In the genomic region with DNA sequence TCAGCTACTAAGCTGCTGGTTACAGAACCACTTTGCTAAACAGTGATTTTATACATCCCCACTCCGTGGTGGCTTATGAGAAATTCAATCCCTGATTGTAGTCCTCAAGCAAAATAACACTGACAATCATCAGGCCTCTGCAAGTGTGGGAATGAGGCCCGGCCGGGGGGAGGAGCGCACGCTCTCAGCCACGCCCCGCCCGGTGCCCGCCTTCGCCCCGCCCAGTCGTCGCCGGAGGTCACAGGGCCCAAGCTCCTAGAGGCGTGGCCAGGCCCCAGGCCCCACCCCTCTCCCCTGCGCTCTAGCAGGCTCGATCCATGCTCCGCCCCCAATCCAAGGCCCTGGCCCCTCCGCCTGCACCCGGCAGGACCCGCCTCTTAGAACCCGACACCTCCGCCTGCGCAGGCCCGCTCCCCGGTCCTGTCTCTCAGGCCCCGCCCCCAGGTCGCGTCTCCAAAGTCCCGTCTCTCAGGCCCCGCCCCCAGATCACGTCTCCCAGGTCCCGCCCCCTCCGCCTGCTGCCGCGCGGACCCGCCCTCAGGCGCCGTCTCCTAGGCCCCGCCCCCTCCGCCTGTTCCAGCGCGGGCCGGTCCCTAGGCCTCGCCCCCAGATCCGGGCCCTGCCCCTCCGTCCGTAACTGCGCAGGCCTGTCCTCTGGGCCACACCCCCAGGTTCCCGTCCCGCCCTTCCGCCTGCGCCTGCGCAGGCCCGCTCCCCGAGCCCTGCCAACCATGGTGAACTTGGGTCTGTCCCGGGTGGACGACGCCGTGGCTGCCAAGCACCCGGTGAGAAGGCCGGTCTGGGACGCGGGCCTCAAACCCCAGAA, we compare ENCODE assay signal across 8 cellular contexts. TPM values are rescaled to one million over a fixed set of nuclear protein-coding genes. Genes with fewer than 3 reads are reported as not detected.
DNase-seq lines count a peak whose midpoint lies in the region; ATAC-seq and TF ChIP-seq lines count a peak whose summit lies in the region.

Gene TMEM141, plus strand, starts transcription at position 705 of the 826 bp plus-strand sequence. Its CDS starts 27 bp downstream, at position 732.

- DNase-seq in NCI-H1105 (lab: John Stamatoyannopoulos, UW) = peak; percentile 99
- DNase-seq in SKM-1 treated with dmso at 0.1 percent for 144 hours (lab: John Stamatoyannopoulos, UW; ENCODE audit: unreplicated experiment) = peak; percentile 98
- DNase-seq in glomerular visceral epithelial cell (ENCODE audit: extremely low spot score) = peak; percentile 100
- peak; percentile 100 for DNase-seq in osteoblast (ENCODE audit: insufficient read length, low spot score, missing footprints)
- peak; percentile 100 for DNase-seq in thoracic aorta (ENCODE audit: low spot score)

- H4K20me1 ChIP-seq in osteoblast (ENCODE audit: insufficient read depth, low read length) = peaks cover 18% of the 10 kb centered on the region

- H3K27ac ChIP-seq in osteoblast (ENCODE audit: low read depth, low read length) (peak within 1 kb of the TSS; percentile 68), thoracic aorta (peak within 1 kb of the TSS; percentile 75 to 83)

- peak within 1 kb of the TSS; percentile 85 for H2AFZ ChIP-seq in osteoblast (ENCODE audit: low read length)

- peak within 1 kb of the TSS; percentile 72 for H3K4me3 ChIP-seq in GM08714 (ENCODE audit: low read length)
- H3K4me3 ChIP-seq in osteoblast (ENCODE audit: insufficient read depth, low read length) = peak within 1 kb of the TSS; percentile 97
- H3K4me3 ChIP-seq in thoracic aorta = peak within 1 kb of the TSS; percentile 93

- peaks cover 11% of the 10 kb centered on the region for H3K79me2 ChIP-seq in osteoblast (ENCODE audit: insufficient read depth, low read length)

- peak within 1 kb of the TSS; percentile 86 for H3K27ac Mint-ChIP-seq in activated naive CD8-positive, alpha-beta T cell

- H3K27me3 Mint-ChIP-seq in activated naive CD8-positive, alpha-beta T cell = peaks cover 2% of the 10 kb centered on the region

- peak within 1 kb of the TSS; percentile 99 for H3K4me2 ChIP-seq in osteoblast (ENCODE audit: insufficient read depth, low read length)

- ATAC-seq in HG02623 (IDR thresholded peaks at IDR 0.05; ENCODE audit: unreplicated experiment) (peak; percentile 79), thoracic aorta (ENCODE audit: insufficient number of reproducible peaks, low FRiP score, low read depth) (peak; percentile 93)

- H3K36me3 ChIP-seq in osteoblast (ENCODE audit: insufficient read depth, low read length) (peaks cover 6% of the 10 kb centered on the region), thoracic aorta (no peaks in the 10 kb centered on the region)

- H3K36me3 Mint-ChIP-seq in activated naive CD8-positive, alpha-beta T cell = no peaks in the 10 kb centered on the region

- H3K4me1 Mint-ChIP-seq in activated naive CD8-positive, alpha-beta T cell (ENCODE audit: low read depth) = peaks cover 18% of the 10 kb centered on the region

- peaks cover 15% of the 10 kb centered on the region for H3K4me1 ChIP-seq in osteoblast (ENCODE audit: insufficient read depth, low read length)
- peaks cover 2 to 14% of the 10 kb centered on the region in 2 donors for H3K4me1 ChIP-seq in thoracic aorta (ENCODE audit: control insufficient read depth in 1 of 2, low read depth in 2 of 2)

- H3K9me3 Mint-ChIP-seq in activated naive CD8-positive, alpha-beta T cell (ENCODE audit: low read depth) = no peaks in the 10 kb centered on the region

- TF ChIP-seq CTCF in osteoblast (IDR thresholded peaks at IDR 0.05; ENCODE audit: extremely low read depth, low read depth, low read length) (no peak), thoracic aorta (IDR thresholded peaks at IDR 0.05) (no peak)

- H3K4me3 Mint-ChIP-seq in activated naive CD8-positive, alpha-beta T cell = peak within 1 kb of the TSS; percentile 84

- no peaks in the 10 kb centered on the region for H3K9me3 ChIP-seq in osteoblast (ENCODE audit: low read depth, low read length)
- H3K9me3 ChIP-seq in thoracic aorta = no peaks in the 10 kb centered on the region

- H3K27me3 ChIP-seq in osteoblast (ENCODE audit: insufficient read depth, low read length) = peaks cover 4% of the 10 kb centered on the region
- no peaks in the 10 kb centered on the region for H3K27me3 ChIP-seq in thoracic aorta (replicated peaks; ENCODE audit: insufficient read depth)

RNA-seq across cellular contexts. Expression of gene TMEM141, which starts in this region (rescaled TPM):
- total RNA-seq in osteoblast = 31.8 and 39.8 TPM in 2 replicates
- 10 to 100 TPM; 12.8 to 37.8 TPM for total RNA-seq in thoracic aorta

Comparison
In these comparisons a context has a peak if more than half of its experiments do, and no peak if none do; other contexts are left out.
1. Peak in every context shown above with its lines: DNase-seq, ATAC-seq, H3K4me3 ChIP-seq and H3K27ac ChIP-seq.